9 cellular contexts compared by ENCODE assay signal in genomic region chr1:38018864-38019343, GRCh38. TPM values are rescaled to one million over a fixed set of nuclear protein-coding genes. Genes with fewer than 3 reads are reported as not detected.
DNase-seq lines count a peak whose midpoint lies in the region; ATAC-seq and TF ChIP-seq lines count a peak whose summit lies in the region.
"Had no signal": no experiment of that assay in that cellular context is flagged by ENCODE, and none has a peak within 500 bp of the region (broad histone marks: within the 10 kb centered on the region; RNA-seq: fewer than 3 reads in every experiment).

No MANE protein-coding gene starts in this region.

- H3K4me1 ChIP-seq in Caco-2 (no peaks in the 10 kb centered on the region), right lobe of liver (peaks cover 0 to 15% (median 10%) of the 10 kb centered on the region in 4 donors)

- WGBS in right lobe of liver (ENCODE audit: insufficient coverage, low coverage, low lambda C conversion rate, missing lambda C conversion rate), result 27% methylated on average over 6 of the region's 6 CpGs

- DNase-seq in Caco-2 (no peak), HT-29 (ENCODE audit: low spot score) (peak; percentile 50), right lobe of liver (no peak), D341Med (ENCODE audit: low spot score) (no peak), NCI-H187 treated with DMSO at 0.1 percent for 48 hours (lab: John Stamatoyannopoulos, UW) (no peak)
- no peak for DNase-seq in activated CD8-positive, alpha-beta T cell treated with anti-CD3 and anti-CD28 coated beads for 36 hours
- no peak for DNase-seq in stimulated activated CD4-positive, alpha-beta T cell treated with anti-CD3 and anti-CD28 coated beads, Interleukin-2, amount 100 ng/mL, for 24 hours
- DNase-seq: upper lobe of left lung had no signal

- no peaks in the 10 kb centered on the region for H3K27me3 Mint-ChIP-seq in Caco-2 (ENCODE audit: insufficient read depth, unreplicated experiment)
- H3K27me3 Mint-ChIP-seq in activated CD8-positive, alpha-beta T cell treated with anti-CD3 and anti-CD28 coated beads for 36 hours, result no peaks in the 10 kb centered on the region

- intact Hi-C loops in Caco-2 (cut with micrococcal nuclease; ENCODE audit: unreplicated experiment), result loop anchor here (1.0 kb wide), 1 partner anchor 29 kb away; the partner anchor contains the start of gene SF3A3
- intact Hi-C loops in activated CD8-positive, alpha-beta T cell treated with anti-CD3 and anti-CD28 coated beads for 36 hours (cut with micrococcal nuclease), result loop anchor here (2.0 kb wide), 1 partner anchor 28 kb away; the partner anchor contains the start of gene SF3A3
- intact Hi-C loops in right lobe of liver (cut with DNase I), result no loop called here

- no peak overlapping the region for H3K4me3 Mint-ChIP-seq in Caco-2 (ENCODE audit: unreplicated experiment)
- no peak overlapping the region for H3K4me3 Mint-ChIP-seq in activated CD8-positive, alpha-beta T cell treated with anti-CD3 and anti-CD28 coated beads for 36 hours

- H3K4me1 Mint-ChIP-seq in Caco-2 (ENCODE audit: low read depth, unreplicated experiment), result no peaks in the 10 kb centered on the region
- peaks cover 29% of the 10 kb centered on the region for H3K4me1 Mint-ChIP-seq in activated CD8-positive, alpha-beta T cell treated with anti-CD3 and anti-CD28 coated beads for 36 hours (ENCODE audit: low read depth)

- H3K36me3 ChIP-seq in Caco-2 (ENCODE audit: control insufficient read depth, insufficient read depth, low read length) (no peaks in the 10 kb centered on the region), right lobe of liver (peaks cover 5 to 76% (median 34%) of the 10 kb centered on the region in 4 donors)

- peak; percentile 31 to 33 for TF ChIP-seq CTCF in Caco-2 (IDR thresholded peaks at IDR 0.05; ENCODE audit: insufficient read depth in 1 of 2, low read depth in 1 of 2, low read length in 1 of 2, severe bottlenecking in 1 of 2, unreplicated experiment in 1 of 2)
- peak; percentile 41 for TF ChIP-seq CTCF in activated CD8-positive, alpha-beta T cell treated with anti-CD3 and anti-CD28 coated beads for 36 hours (IDR thresholded peaks at IDR 0.05)
- TF ChIP-seq CTCF in right lobe of liver (IDR thresholded peaks at IDR 0.05), result peak; percentile 48 to 59 (median 53)

- no peak for TF ChIP-seq POLR2A in right lobe of liver (IDR thresholded peaks at IDR 0.05)

- H3K9me3 Mint-ChIP-seq in Caco-2 (ENCODE audit: unreplicated experiment), result no peaks in the 10 kb centered on the region
- no peaks in the 10 kb centered on the region for H3K9me3 Mint-ChIP-seq in activated CD8-positive, alpha-beta T cell treated with anti-CD3 and anti-CD28 coated beads for 36 hours

- CTCF ChIA-PET in Caco-2 (lab: Charles Lee), result interaction anchor here (0.6 to 1.0 kb wide), 6 partner anchors 18 to 868 kb away, joined by 3 to 4 read pairs (median 3); no protein-coding TSS in a partner anchor
- CTCF ChIA-PET in activated CD8-positive, alpha-beta T cell treated with anti-CD3 and anti-CD28 coated beads for 36 hours (lab: Charles Lee), result interaction anchor here (0.6 to 4.1 kb wide), 16 partner anchors 8 to 160 kb away, joined by 3 to 31 read pairs (median 4); partner anchors contain the start of genes MTF1 and SF3A3

- no peak overlapping the region for H3K27ac ChIP-seq in right lobe of liver
- H3K27ac ChIP-seq: upper lobe of left lung had no signal

- POLR2A ChIA-PET in Caco-2 (lab: Charles Lee), result interaction anchor here (0.6 kb wide), 1 partner anchor 1640 kb away, joined by 6 read pairs; no protein-coding TSS in a partner anchor
- POLR2A ChIA-PET in activated CD8-positive, alpha-beta T cell treated with anti-CD3 and anti-CD28 coated beads for 36 hours (lab: Charles Lee), result interaction anchor here (0.6 to 3.1 kb wide), 5 partner anchors 9 to 743 kb away, joined by 3 to 24 read pairs (median 3); partner anchors contain the start of gene SF3A3

- peaks cover 44% of the 10 kb centered on the region for H3K36me3 Mint-ChIP-seq in Caco-2 (ENCODE audit: insufficient read depth, unreplicated experiment)
- peaks cover 60% of the 10 kb centered on the region for H3K36me3 Mint-ChIP-seq in activated CD8-positive, alpha-beta T cell treated with anti-CD3 and anti-CD28 coated beads for 36 hours (ENCODE audit: low read depth)

- H3K27me3 ChIP-seq in Caco-2 (replicated peaks; ENCODE audit: control insufficient read depth, insufficient read depth, low read length), result no peaks in the 10 kb centered on the region
- no peaks in the 10 kb centered on the region for H3K27me3 ChIP-seq in right lobe of liver
- H3K27me3 ChIP-seq: upper lobe of left lung had no signal

- BruUV-seq in Caco-2 (replicated peaks; lab: Mats Ljungman, UMichigan), result no TSS peak

- no peak overlapping the region for H3K27ac Mint-ChIP-seq in Caco-2 (ENCODE audit: unreplicated experiment)
- no peak overlapping the region for H3K27ac Mint-ChIP-seq in activated CD8-positive, alpha-beta T cell treated with anti-CD3 and anti-CD28 coated beads for 36 hours

- no peaks in the 10 kb centered on the region for H3K9me3 ChIP-seq in Caco-2
- no peaks in the 10 kb centered on the region for H3K9me3 ChIP-seq in right lobe of liver
- H3K9me3 ChIP-seq: upper lobe of left lung had no signal

- H3K4me3 ChIP-seq in Caco-2 (ENCODE audit: low read depth, low read length) (no peak overlapping the region), right lobe of liver (no peak overlapping the region)
- H3K4me3 ChIP-seq: upper lobe of left lung had no signal

- ATAC-seq in activated CD8-positive, alpha-beta T cell treated with anti-CD3 and anti-CD28 coated beads for 36 hours, result peak; percentile 79
- ATAC-seq in right lobe of liver (peak in 3 of 4 donors; percentile 42 to 70 (median 44)), HG03175 (IDR thresholded peaks at IDR 0.05; ENCODE audit: unreplicated experiment) (no peak)

RNA-seq across cellular contexts. Expression of gene UTP11, which starts 6.4 kb away (rescaled TPM):
- 29.1 and 33.2 TPM in 2 replicates for total RNA-seq in Caco-2 (2022)
- total RNA-seq in HT-29 (2014; rRNA removed; shearing (Covaris generic)), result 22.1 and 26.1 TPM in 2 replicates
- total RNA-seq in activated CD8-positive, alpha-beta T cell treated with anti-CD3 and anti-CD28 coated beads for 36 hours, result 10 to 100 TPM; 58.1 to 60.6 TPM
- 10 to 100 TPM in 5 of 6 experiments, 1 to 10 TPM in 1; 6.8 to 33.1 (median 12.8) TPM for total RNA-seq in right lobe of liver

RNA-seq across cellular contexts. Expression of gene FHL3, which starts 13.6 kb away (rescaled TPM):
- total RNA-seq in Caco-2 (2022) (11.8 and 11.9 TPM in 2 replicates), right lobe of liver (1 to 10 TPM; 1.3 to 7.1 (median 4.4) TPM)
- total RNA-seq in HT-29 (2014; rRNA removed; shearing (Covaris generic)), result 12.2 and 15.2 TPM in 2 replicates
- 10 to 100 TPM; 26.6 to 26.7 TPM for total RNA-seq in activated CD8-positive, alpha-beta T cell treated with anti-CD3 and anti-CD28 coated beads for 36 hours

RNA-seq across cellular contexts. Expression of gene POU3F1, which starts 27.7 kb away (rescaled TPM):
- not detected in 2 replicates for total RNA-seq in Caco-2 (2022)
- 0.94 and 1.1 TPM in 2 replicates for total RNA-seq in HT-29 (2014; rRNA removed; shearing (Covaris generic))
- under 1 TPM in 1 of 2 experiments, not detected in 1; 0.16 TPM for total RNA-seq in activated CD8-positive, alpha-beta T cell treated with anti-CD3 and anti-CD28 coated beads for 36 hours
- total RNA-seq in right lobe of liver, result under 1 TPM in 1 of 6 experiments, not detected in 5; 0.09 TPM

RNA-seq across cellular contexts. Expression of gene SF3A3, which starts 29.1 kb away (rescaled TPM):
- total RNA-seq in Caco-2 (2022) (72.6 and 79.3 TPM in 2 replicates), right lobe of liver (10 to 100 TPM; 13.6 to 32.1 (median 20.8) TPM)
- 57.5 and 69.0 TPM in 2 replicates for total RNA-seq in HT-29 (2014; rRNA removed; shearing (Covaris generic))
- 10 to 100 TPM; 94.9 to 96.7 TPM for total RNA-seq in activated CD8-positive, alpha-beta T cell treated with anti-CD3 and anti-CD28 coated beads for 36 hours

Comparison
In these comparisons a context has a peak if more than half of its experiments do, and no peak if none do; other contexts are left out.
1. intact Hi-C loops: an anchor here in Caco-2 (1.0 kb wide) and activated CD8-positive, alpha-beta T cell treated with anti-CD3 and anti-CD28 coated beads for 36 hours (2.0 kb wide); none called in right lobe of liver.